29 cellular contexts compared by ENCODE assay signal in genomic region chr18:30698571-30698970, GRCh38.
"Had no signal": no experiment of that assay in that cellular context is flagged by ENCODE, and none has a peak within 500 bp of the region (broad histone marks: within the 10 kb centered on the region; RNA-seq: fewer than 3 reads in every experiment).

No MANE protein-coding gene starts in this region.

- H3K9me3 Mint-ChIP-seq: stimulated activated memory B cell treated with anti-CD40 and anti-IgM and Interleukin-4, amounts not matched to agents 10 μg/mL and 1 μg/mL and 100 μg/mL, for 72 hours; stimulated activated naive CD8-positive, alpha-beta T cell treated with anti-CD3 and anti-CD28 coated beads, Interleukin-15, Interleukin-2, amounts not matched to agents 100 ng/mL and 50 ng/mL, for 24 hours; type B pancreatic cell had no signal

- H3K36me3 Mint-ChIP-seq: stimulated activated effector memory CD8-positive, alpha-beta T cell treated with anti-CD3 and anti-CD28 coated beads, Interleukin-12 subunit alpha, Interleukin-12 subunit beta, amount 100 ng/mL, for 72 hours; stimulated activated memory B cell treated with anti-CD40 and anti-IgM and Interleukin-4, amounts not matched to agents 10 μg/mL and 1 μg/mL and 100 μg/mL, for 72 hours; stimulated activated naive B cell treated with anti-CD40 and anti-IgM and Interleukin-4, amounts not matched to agents 10 μg/mL and 1 μg/mL and 100 μg/mL, for 72 hours; type B pancreatic cell had no signal

- H3K27me3 ChIP-seq: stomach, suprapubic skin, testis, thyroid gland, tibial artery, tibial nerve, transverse colon, upper lobe of left lung, upper lobe of right lung, uterus, vagina had no signal

- H3K9me3 ChIP-seq: stomach, suprapubic skin, testis, thoracic aorta, thyroid gland, tibial artery, tibial nerve, transverse colon, upper lobe of left lung, upper lobe of right lung, uterus, vagina had no signal

- FAIRE-seq: urothelium cell line had no signal

- H3K27ac Mint-ChIP-seq: stimulated activated effector memory CD8-positive, alpha-beta T cell treated with anti-CD3 and anti-CD28 coated beads, Interleukin-12 subunit alpha, Interleukin-12 subunit beta, amount 100 ng/mL, for 72 hours; stimulated activated memory B cell treated with anti-CD40 and anti-IgM and Interleukin-4, amounts not matched to agents 10 μg/mL and 1 μg/mL and 100 μg/mL, for 72 hours; stimulated activated naive B cell treated with anti-CD40 and anti-IgM and Interleukin-4, amounts not matched to agents 10 μg/mL and 1 μg/mL and 100 μg/mL, for 72 hours; stimulated activated naive CD8-positive, alpha-beta T cell treated with anti-CD3 and anti-CD28 coated beads, Interleukin-15, amount 100 ng/mL, for 72 hours; stimulated activated naive CD8-positive, alpha-beta T cell treated with anti-CD3 and anti-CD28 coated beads, Interleukin-15, Interleukin-2, amounts not matched to agents 100 ng/mL and 50 ng/mL, for 24 hours; type B pancreatic cell had no signal

- H3K4me1 ChIP-seq: stomach, suprapubic skin, testis, thyroid gland, tibial artery, tibial nerve, transverse colon, upper lobe of left lung, upper lobe of right lung, uterus, vagina had no signal

- H3K27ac ChIP-seq: stomach, suprapubic skin, testis, thoracic aorta, thyroid gland, tibial artery, tibial nerve, transverse colon, upper lobe of left lung, upper lobe of right lung, uterus, vagina had no signal

- H3K36me3 ChIP-seq: stomach, suprapubic skin, thoracic aorta, thyroid gland, tibial artery, tibial nerve, transverse colon, upper lobe of left lung, upper lobe of right lung, uterus, vagina had no signal

- H3K4me3 Mint-ChIP-seq: stimulated activated effector memory CD8-positive, alpha-beta T cell treated with anti-CD3 and anti-CD28 coated beads, Interleukin-12 subunit alpha, Interleukin-12 subunit beta, amount 100 ng/mL, for 72 hours; stimulated activated memory B cell treated with anti-CD40 and anti-IgM and Interleukin-4, amounts not matched to agents 10 μg/mL and 1 μg/mL and 100 μg/mL, for 72 hours; stimulated activated naive B cell treated with anti-CD40 and anti-IgM and Interleukin-4, amounts not matched to agents 10 μg/mL and 1 μg/mL and 100 μg/mL, for 72 hours; stimulated activated naive CD8-positive, alpha-beta T cell treated with anti-CD3 and anti-CD28 coated beads, Interleukin-15, amount 100 ng/mL, for 72 hours; stimulated activated naive CD8-positive, alpha-beta T cell treated with anti-CD3 and anti-CD28 coated beads, Interleukin-15, Interleukin-2, amounts not matched to agents 100 ng/mL and 50 ng/mL, for 24 hours; type B pancreatic cell had no signal

- H3K4me1 Mint-ChIP-seq: stimulated activated effector memory CD8-positive, alpha-beta T cell treated with anti-CD3 and anti-CD28 coated beads, Interleukin-12 subunit alpha, Interleukin-12 subunit beta, amount 100 ng/mL, for 72 hours; stimulated activated memory B cell treated with anti-CD40 and anti-IgM and Interleukin-4, amounts not matched to agents 10 μg/mL and 1 μg/mL and 100 μg/mL, for 72 hours; stimulated activated naive B cell treated with anti-CD40 and anti-IgM and Interleukin-4, amounts not matched to agents 10 μg/mL and 1 μg/mL and 100 μg/mL, for 72 hours; stimulated activated naive CD8-positive, alpha-beta T cell treated with anti-CD3 and anti-CD28 coated beads, Interleukin-15, amount 100 ng/mL, for 72 hours had no signal

- H3K27me3 Mint-ChIP-seq: stimulated activated memory B cell treated with anti-CD40 and anti-IgM and Interleukin-4, amounts not matched to agents 10 μg/mL and 1 μg/mL and 100 μg/mL, for 72 hours; stimulated activated naive B cell treated with anti-CD40 and anti-IgM and Interleukin-4, amounts not matched to agents 10 μg/mL and 1 μg/mL and 100 μg/mL, for 72 hours; stimulated activated naive CD8-positive, alpha-beta T cell treated with anti-CD3 and anti-CD28 coated beads, Interleukin-15, amount 100 ng/mL, for 72 hours; stimulated activated naive CD8-positive, alpha-beta T cell treated with anti-CD3 and anti-CD28 coated beads, Interleukin-15, Interleukin-2, amounts not matched to agents 100 ng/mL and 50 ng/mL, for 24 hours; type B pancreatic cell had no signal

- ATAC-seq: stimulated activated effector memory CD8-positive, alpha-beta T cell treated with anti-CD3 and anti-CD28 coated beads, Interleukin-12 subunit alpha, Interleukin-12 subunit beta, amount 100 ng/mL, for 72 hours; stimulated activated memory B cell treated with anti-CD40 and anti-IgM and Interleukin-4, amounts not matched to agents 10 μg/mL and 1 μg/mL and 100 μg/mL, for 72 hours; stimulated activated naive B cell treated with anti-CD40 and anti-IgM and Interleukin-4, amounts not matched to agents 10 μg/mL and 1 μg/mL and 100 μg/mL, for 72 hours; stimulated activated naive CD8-positive, alpha-beta T cell treated with anti-CD3 and anti-CD28 coated beads, Interleukin-15, amount 100 ng/mL, for 72 hours; stimulated activated naive CD8-positive, alpha-beta T cell treated with anti-CD3 and anti-CD28 coated beads, Interleukin-15, Interleukin-2, amounts not matched to agents 100 U/mL and 50 U/mL, for 24 hours; upper lobe of right lung had no signal

- H3K4me3 ChIP-seq: stomach, suprapubic skin, testis, thoracic aorta, thyroid gland, tibial artery, tibial nerve, transverse colon, upper lobe of left lung, upper lobe of right lung, uterus, vagina had no signal

- DNase-seq: stimulated activated CD4-positive, alpha-beta T cell treated with anti-CD3 and anti-CD28 coated beads, Interleukin-2, amount 100 ng/mL, for 48 hours; stimulated activated CD4-positive, alpha-beta T cell treated with anti-CD3 and anti-CD28 coated beads, Interleukin-4, amount 100 ng/mL, for 1 hour; stimulated activated CD4-positive, alpha-beta T cell treated with anti-CD3 and anti-CD28 coated beads, Interleukin-4, amount 100 ng/mL, for 24 hours; stimulated activated CD4-positive, alpha-beta T cell treated with anti-CD3 and anti-CD28 coated beads, Interleukin-4, amount 100 ng/mL, for 4 hours; stimulated activated CD8-positive, alpha-beta memory T cell treated with anti-CD3 and anti-CD28 coated beads, Interleukin-4, amount 100 ng/mL, for 48 hours; stimulated activated naive B cell treated with anti-CD40 and anti-IgM and Interleukin-4, amounts not matched to agents 10 μg/mL and 1 μg/mL and 100 μg/mL, for 72 hours; stimulated activated naive CD4-positive, alpha-beta T cell; stimulated activated naive CD4-positive, alpha-beta T cell treated with Interleukin-2 at 50 U/mL for 16 hours; stimulated activated naive CD8-positive, alpha-beta T cell treated with anti-CD3 and anti-CD28 coated beads, Interleukin-15, amount 100 ng/mL, for 72 hours; stimulated activated naive CD8-positive, alpha-beta T cell treated with anti-CD3 and anti-CD28 coated beads, Interleukin-15, Interleukin-2, amounts not matched to agents 100 U/mL and 50 U/mL, for 24 hours; stomach; substantia nigra; testis; thyroid gland; tibial artery; transverse colon; trophoblast cell; upper lobe of left lung; upper lobe of right lung; uterus had no signal
